ENCODE assay signal across 20 cellular contexts in the genomic region with DNA sequence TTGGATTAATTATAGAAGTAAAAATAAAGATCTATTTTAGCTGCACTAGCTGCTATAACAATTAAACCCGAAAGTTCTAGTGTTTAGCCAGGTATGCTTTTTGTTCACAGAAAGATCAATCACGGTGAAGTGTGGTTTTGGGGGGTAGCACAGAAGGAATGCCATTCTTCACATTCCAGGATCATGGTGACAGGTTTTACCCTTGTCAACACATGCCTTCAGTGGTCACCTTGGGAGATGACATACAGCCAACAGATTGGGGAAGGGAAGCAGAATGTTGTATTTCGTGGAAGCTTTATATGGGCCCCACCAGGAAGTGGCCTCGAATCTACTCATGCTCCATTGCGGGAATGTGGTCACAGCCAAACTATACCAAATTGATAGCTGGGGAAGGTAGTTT.
"Had no signal": no experiment of that assay in that cellular context is flagged by ENCODE, and none has a peak within 500 bp of the region (broad histone marks: within the 10 kb centered on the region; RNA-seq: fewer than 3 reads in every experiment).

No MANE protein-coding gene starts in this region.

- H3K27ac ChIP-seq: skin epidermis, thyroid gland, uterus had no signal

- DNase-seq: activated B cell treated with CpG ODN at 0.5 μM for 24 hours; activated CD4-positive, alpha-beta T cell treated with anti-CD3 and anti-CD28 coated beads for 48 hours; activated CD8-positive, alpha-beta T cell treated with anti-CD3 and anti-CD28 coated beads for 36 hours; activated effector memory CD4-positive, alpha-beta T cell treated with Interleukin-2 at 50 U/mL for 16 hours; activated T-cell treated with anti-CD3 and anti-CD28 coated beads, Interleukin-2, amount 50 U/mL, for 4 hours; amygdala; cerebellar nuclear complex; effector CD8-positive, alpha-beta T cell; foreskin melanocyte; head of caudate nucleus; mesenchymal stem cell; nucleus accumbens; posterior cingulate gyrus; stimulated activated CD4-positive, alpha-beta T cell treated with anti-CD3 and anti-CD28 coated beads, Interleukin-15, amount 100 ng/mL, for 24 hours; stimulated activated CD4-positive, alpha-beta T cell treated with anti-CD3 and anti-CD28 coated beads, Interleukin-4, amount 100 ng/mL, for 1 hour; stimulated activated naive B cell treated with anti-CD40 and anti-IgM and Interleukin-4, amounts not matched to agents 10 μg/mL and 1 μg/mL and 100 μg/mL, for 72 hours; thyroid gland; uterus had no signal

- FAIRE-seq: TTC549 had no signal

- H3K4me3 ChIP-seq: skin epidermis, thyroid gland, uterus had no signal

- H3K9me3 ChIP-seq: thyroid gland, uterus had no signal

- H3K36me3 ChIP-seq: thyroid gland, uterus had no signal

- H3K27me3 ChIP-seq: thyroid gland, uterus had no signal

- H3K4me1 ChIP-seq: thyroid gland, uterus had no signal
